In genomic region chr2:137192366-137193315, GRCh38 we compare ENCODE assay signal across 19 cellular contexts.
DNase-seq lines count a peak whose midpoint lies in the region; ATAC-seq, FAIRE-seq and TF ChIP-seq lines count a peak whose summit lies in the region.
"Had no signal": no experiment of that assay in that cellular context is flagged by ENCODE, and none has a peak within 500 bp of the region (broad histone marks: within the 10 kb centered on the region; RNA-seq: fewer than 3 reads in every experiment).

No MANE protein-coding gene starts in this region.

- H3K36me3 ChIP-seq in bronchial epithelial cell (ENCODE audit: control insufficient read depth, insufficient read depth, low read length), result no peaks in the 10 kb centered on the region
- no peaks in the 10 kb centered on the region for H3K36me3 ChIP-seq in left lung
- H3K36me3 ChIP-seq: stomach had no signal

- intact Hi-C loops in left lung (cut with DNase I), result no loop called here

- no peak overlapping the region for H3K27ac ChIP-seq in left lung
- H3K27ac ChIP-seq: body of pancreas, KMS-11, parathyroid adenoma, stomach had no signal

- H3K4me3 ChIP-seq in bronchial epithelial cell (ENCODE audit: low read depth, low read length) (no peak overlapping the region), left lung (no peak overlapping the region)
- H3K4me3 ChIP-seq: body of pancreas, stomach had no signal

- ATAC-seq in left lung, result peak; percentile 98
- ATAC-seq: body of pancreas; naive thymus-derived CD8-positive, alpha-beta T cell; T-cell had no signal

- H3K9me3 ChIP-seq in left lung, result no peaks in the 10 kb centered on the region
- H3K9me3 ChIP-seq: body of pancreas had no signal

- H3K27me3 ChIP-seq in bronchial epithelial cell (ENCODE audit: control insufficient read depth, insufficient read depth, low read length), result no peaks in the 10 kb centered on the region
- H3K27me3 ChIP-seq in left lung, result no peaks in the 10 kb centered on the region
- H3K27me3 ChIP-seq: body of pancreas, stomach had no signal

- no peaks in the 10 kb centered on the region for H3K4me1 ChIP-seq in left lung
- H3K4me1 ChIP-seq: body of pancreas, parathyroid adenoma, stomach had no signal

- FAIRE-seq in bronchial epithelial cell (lab: Jason Lieb, UNC), result no peak
- FAIRE-seq: endothelial cell of umbilical vein had no signal

- TF ChIP-seq CTCF in bronchial epithelial cell (IDR thresholded peaks at IDR 0.05; ENCODE audit: insufficient read depth, low read length, severe bottlenecking) (no peak), left lung (IDR thresholded peaks at IDR 0.05) (no peak)

- peak; percentile 77 for DNase-seq in EL
- DNase-seq in NCI-H460 (ENCODE audit: extremely low read depth, low read depth), result peak; percentile 16
- DNase-seq in bronchial epithelial cell (ENCODE audit: low read depth), result peak; percentile 69
- peak; percentile 30 to 58 for DNase-seq in left lung
- no peak for DNase-seq in SIG-M5 (lab: John Stamatoyannopoulos, UW)
- no peak for DNase-seq in iPS-NIHi11 (ENCODE audit: low spot score)
- no peak for DNase-seq in NCI-H128 (lab: John Stamatoyannopoulos, UW; ENCODE audit: unreplicated experiment)
- no peak for DNase-seq in iPS-NIHi7 (ENCODE audit: extremely low spot score)
- DNase-seq: activated naive CD4-positive, alpha-beta T cell treated with Interleukin-2 at 50 U/mL for 16 hours; body of pancreas; immature natural killer cell; naive thymus-derived CD8-positive, alpha-beta T cell; NCI-H1417 treated with DMSO at 0.1 percent for 48 hours; stimulated activated CD4-positive, alpha-beta T cell treated with anti-CD3 and anti-CD28 coated beads, Interleukin-2, amount 100 ng/mL, for 48 hours; stomach; T-cell had no signal

Comparison
In these comparisons a context has a peak if more than half of its experiments do, and no peak if none do; other contexts are left out.
1. DNase-seq: peak in EL (single experiment), NCI-H460 (single experiment), bronchial epithelial cell (single experiment) and left lung (2 of 2); none in SIG-M5 (single experiment), iPS-NIHi11 (single experiment), NCI-H128 (single experiment) and iPS-NIHi7 (single experiment).